Comparison of ENCODE assay signal across 24 cellular contexts in genomic region chr20:8032499-8032898, GRCh38.
"Had no signal": no experiment of that assay in that cellular context is flagged by ENCODE, and none has a peak within 500 bp of the region (broad histone marks: within the 10 kb centered on the region; RNA-seq: fewer than 3 reads in every experiment).

No MANE protein-coding gene starts in this region.

- H3K4me2 ChIP-seq: hepatocyte had no signal

- ATAC-seq: effector memory CD8-positive, alpha-beta T cell; esophagus mucosa; foreskin keratinocyte; gastrocnemius medialis; gastroesophageal sphincter; heart left ventricle; heart right ventricle had no signal

- H3K9me3 ChIP-seq: colonic mucosa, esophagus squamous epithelium, gastrocnemius medialis, gastroesophageal sphincter had no signal

- H3K4me1 ChIP-seq: colonic mucosa, esophagus muscularis mucosa, esophagus squamous epithelium, foreskin keratinocyte, gastrocnemius medialis, gastroesophageal sphincter, heart left ventricle, heart right ventricle had no signal

- H3K27me3 ChIP-seq: colonic mucosa, dorsolateral prefrontal cortex, esophagus muscularis mucosa, esophagus squamous epithelium, foreskin keratinocyte, gastrocnemius medialis, gastroesophageal sphincter, heart right ventricle had no signal

- H2AFZ ChIP-seq: hepatocyte had no signal

- H3K27ac ChIP-seq: colonic mucosa, coronary artery, dorsolateral prefrontal cortex, epithelial cell of prostate, esophagus muscularis mucosa, esophagus squamous epithelium, foreskin keratinocyte, gastrocnemius medialis, gastroesophageal sphincter, heart left ventricle, heart right ventricle, hepatocyte had no signal

- H3K4me3 ChIP-seq: colonic mucosa, coronary artery, dorsolateral prefrontal cortex, esophagus muscularis mucosa, esophagus squamous epithelium, gastrocnemius medialis, gastroesophageal sphincter, heart left ventricle, heart right ventricle, hepatocyte had no signal

- H3K79me2 ChIP-seq: hepatocyte had no signal

- DNase-seq: colonic mucosa; cortex of kidney; dermis blood vessel endothelial cell; dorsolateral prefrontal cortex; effector CD4-positive, alpha-beta T cell; effector CD8-positive, alpha-beta T cell; effector memory CD4-positive, alpha-beta T cell; effector memory CD8-positive, alpha-beta T cell; endodermal cell; esophagus squamous epithelium; foreskin fibroblast; foreskin keratinocyte; foreskin melanocyte; gastrocnemius medialis; glutamatergic neuron; head of caudate nucleus; heart left ventricle; heart right ventricle had no signal

- H3K36me3 ChIP-seq: colonic mucosa, esophagus muscularis mucosa, esophagus squamous epithelium, gastrocnemius medialis, gastroesophageal sphincter, heart left ventricle, heart right ventricle had no signal
